20 cellular contexts compared by ENCODE assay signal in genomic region chr14:103290961-103291360, GRCh38. TPM values are rescaled to one million over a fixed set of nuclear protein-coding genes. Genes with fewer than 3 reads are reported as not detected.
DNase-seq lines count a peak whose midpoint lies in the region; ATAC-seq and TF ChIP-seq lines count a peak whose summit lies in the region.
"Had no signal": no experiment of that assay in that cellular context is flagged by ENCODE, and none has a peak within 500 bp of the region (broad histone marks: within the 10 kb centered on the region; RNA-seq: fewer than 3 reads in every experiment).

No MANE protein-coding gene starts in this region.

- H2AFZ ChIP-seq in IMR-90 (replicated peaks; ENCODE audit: low read length, poor library complexity): peak overlapping the region; percentile 11
- H2AFZ ChIP-seq: GM23248 had no signal

- TF ChIP-seq RAD21 in IMR-90 (IDR thresholded peaks at IDR 0.05; ENCODE audit: low read length): no peak

- no peak overlapping the region for H2BK15ac ChIP-seq in IMR-90 (ENCODE audit: low read depth, low read length)

- ATAC-seq in IMR-90 (ENCODE audit: low read depth) (no peak), GM18502 (IDR thresholded peaks at IDR 0.05; ENCODE audit: poor library complexity, unreplicated experiment) (no peak), HG02852 (IDR thresholded peaks at IDR 0.05; ENCODE audit: unreplicated experiment) (no peak)
- ATAC-seq: HCT116 had no signal

- H4K91ac ChIP-seq in IMR-90 (ENCODE audit: insufficient read depth, low read depth, low read length): no peak overlapping the region

- POLR2A ChIA-PET in AG04450 (lab: Yijun Ruan, JAX) (no interaction called here), IMR-90 (lab: Charles Lee; ENCODE audit: unreplicated experiment) (no interaction called here)

- BruUV-seq in IMR-90 (replicated peaks; lab: Mats Ljungman, UMichigan): no TSS peak

- no peak overlapping the region for H3K23ac ChIP-seq in IMR-90 (ENCODE audit: low read depth, low read length)

- no peak overlapping the region for H2BK5ac ChIP-seq in IMR-90 (ENCODE audit: low read depth, low read length, poor library complexity, severe bottlenecking)

- no CpG with 5 or more reads among the region's 3 CpGs for WGBS in IMR-90 (ENCODE audit: extremely low coverage in 2 of 2, insufficient read length in 1 of 2), 2 experiments

- DNase-seq in AG04450 (ENCODE audit: low read depth, low spot score) (no peak), IMR-90 (no peak), mesenteric fat pad (ENCODE audit: low spot score) (peak; percentile 76), posterior vena cava (ENCODE audit: low spot score) (peak; percentile 32), substantia nigra (lab: John Stamatoyannopoulos, UW) (no peak), AML-193 (lab: John Stamatoyannopoulos, UW) (no peak)
- DNase-seq: 8988T; C1 segment of cervical spinal cord; Calu3; CD4-positive, alpha-beta memory T cell; COR-L47; DMS53; DMS79 treated with DMSO at 0.1 percent for 48 hours; GF-D8; GM23248; H9; HFFc6 had no signal

- H3K36me3 ChIP-seq in IMR-90 (ENCODE audit: control insufficient read depth, insufficient read depth, low read length): no peaks in the 10 kb centered on the region

- no peaks in the 10 kb centered on the region; the same call in 1 of the 2 replicates for H4K20me1 ChIP-seq in IMR-90 (ENCODE audit: insufficient read depth, low read length)

- in situ Hi-C loops in IMR-90 (cut with MboI; ENCODE audit: low sequenced_read_pairs): loop anchor here (5.0 kb wide), 2 partner anchors 104 to 214 kb away; no protein-coding TSS in a partner anchor

- intact Hi-C loops in IMR-90 (cut with micrococcal nuclease): no loop called here
- intact Hi-C loops in posterior vena cava (cut with DNase I): loop anchor here (5.0 kb wide), 3 partner anchors 104 to 214 kb away; no protein-coding TSS in a partner anchor

- H3K27ac ChIP-seq in AG04450 (ENCODE audit: low read depth, low read length): peak overlapping the region; percentile 21
- no peak overlapping the region for H3K27ac ChIP-seq in IMR-90 (ENCODE audit: insufficient read depth, low read length)
- H3K27ac ChIP-seq in substantia nigra (ENCODE audit: low read depth, low read length, poor library complexity, severe bottlenecking): no peak overlapping the region
- H3K27ac ChIP-seq: GM23248 had no signal

- H2AK5ac ChIP-seq in IMR-90 (ENCODE audit: low read depth, low read length): no peak overlapping the region

- no peak overlapping the region for H2BK120ac ChIP-seq in IMR-90 (ENCODE audit: low read depth, low read length)

- H3K56ac ChIP-seq in IMR-90 (ENCODE audit: extremely low read depth, insufficient read depth, low read length): no peak overlapping the region

- H3K4me1 ChIP-seq in IMR-90 (ENCODE audit: control insufficient read depth, insufficient read depth, low read length): no peaks in the 10 kb centered on the region

- no peak overlapping the region for H3K18ac ChIP-seq in IMR-90 (ENCODE audit: low read depth, low read length)

- peaks cover 52% of the 10 kb centered on the region for H3K27me3 ChIP-seq in AG04450 (ENCODE audit: control insufficient read depth, insufficient read depth, low read length)
- H3K27me3 ChIP-seq in IMR-90 (ENCODE audit: control insufficient read depth, insufficient read depth, low read length): peaks cover 53% of the 10 kb centered on the region

- H3K4me3 ChIP-seq in AG04450 (ENCODE audit: low read depth, low read length) (no peak overlapping the region), IMR-90 (ENCODE audit: insufficient read depth, low read depth, low read length) (no peak overlapping the region)
- H3K4me3 ChIP-seq: GM23248 had no signal

- H2BK20ac ChIP-seq in IMR-90 (ENCODE audit: low read depth, low read length): no peak overlapping the region

- no peak overlapping the region for H2AK9ac ChIP-seq in IMR-90 (replicated peaks; ENCODE audit: low read depth, low read length, poor library complexity)

- H3K4me2 ChIP-seq in IMR-90 (ENCODE audit: low read depth, low read length): no peak overlapping the region

- dilution Hi-C loops in IMR-90 (cut with HindIII; ENCODE audit: low sequenced_read_pairs, unreplicated experiment): no loop called here

- H4K8ac ChIP-seq in IMR-90 (ENCODE audit: low read depth in 2 of 2, low read length in 2 of 2): no peak overlapping the region

- no peak for TF ChIP-seq POLR2A in IMR-90 (IDR thresholded peaks at IDR 0.05; ENCODE audit: low read depth, low read length)

- H4K5ac ChIP-seq in IMR-90 (ENCODE audit: low read depth, low read length): no peak overlapping the region

- TF ChIP-seq CTCF in AG04450 (IDR thresholded peaks at IDR 0.05; ENCODE audit: low read depth, low read length) (no peak), IMR-90 (conservative IDR thresholded peaks at IDR 0.05; ENCODE audit: low read depth, low read length) (no peak)

- H3K9ac ChIP-seq in IMR-90 (ENCODE audit: low read depth, low read length): no peak overlapping the region
- H3K9ac ChIP-seq: GM23248 had no signal

- 0 out of 2 replicates have a peak, but pooled peaks cover 2% of the 10 kb centered on the region for H3K9me1 ChIP-seq in IMR-90 (ENCODE audit: insufficient read depth, low read length)

- H3K4ac ChIP-seq in IMR-90 (ENCODE audit: low read depth, low read length): no peak overlapping the region

- no peak overlapping the region for H3K14ac ChIP-seq in IMR-90 (replicated peaks; ENCODE audit: low read depth, low read length)

- CTCF ChIA-PET in AG04450 (lab: Charles Lee) (interaction anchor here (0.5 to 6.1 kb wide), 9 partner anchors 14 to 215 kb away, joined by 3 to 68 read pairs (median 4); no protein-coding TSS in a partner anchor), IMR-90 (lab: Yijun Ruan, JAX) (interaction anchor here (3.6 kb wide), 1 partner anchor 185 kb away, joined by 23 read pairs; no protein-coding TSS in a partner anchor)

- no peaks in the 10 kb centered on the region for H3K79me1 ChIP-seq in IMR-90 (ENCODE audit: low read depth in 1 of 2, low read length in 2 of 2)

- H3K9me3 ChIP-seq in AG04450 (ENCODE audit: control insufficient read depth, insufficient read depth, low read length) (no peaks in the 10 kb centered on the region; the same call in 1 of the 2 replicates), IMR-90 (ENCODE audit: control insufficient read depth, insufficient read depth, low read length) (no peaks in the 10 kb centered on the region)

TF ChIP-seq in IMR-90, 13 proteins besides CTCF, POLR2A, EP300 and RAD21:
- TF ChIP-seq ELK1 (IDR thresholded peaks at IDR 0.05; ENCODE audit: borderline replicate concordance, low read depth, low read length) (no peak), MXI1 (IDR thresholded peaks at IDR 0.05; ENCODE audit: borderline replicate concordance, low read depth, low read length) (no peak), RFX5 (IDR thresholded peaks at IDR 0.05; ENCODE audit: low read depth, low read length) (no peak), CEBPB (IDR thresholded peaks at IDR 0.05; ENCODE audit: low read depth, low read length) (no peak)

RNA-seq across cellular contexts. Expression of gene EIF5, which starts 43.1 kb away (rescaled TPM):
- 365 and 477 TPM in 2 replicates for polyA plus RNA-seq in AG04450 (2011; rRNA removed)
- 177 and 257 TPM in 2 replicates for polyA minus RNA-seq in AG04450 (2011; rRNA and poly(A)+ RNA removed)
- total RNA-seq in IMR-90 (2012; rRNA removed): 163 and 241 TPM in 2 replicates
- 163 and 181 TPM in 2 replicates for polyA plus RNA-seq in IMR-90 (2012; rRNA removed)
- 141 and 165 TPM in 2 replicates for polyA plus RNA-seq in IMR-90 (2012; cell fraction: cytosol; rRNA removed)
- polyA plus RNA-seq in IMR-90 (2012; cell fraction: nucleus; rRNA removed; ENCODE audit: low replicate concordance): 111 and 312 TPM in 2 replicates
- 267 TPM for total RNA-seq in mesenteric fat pad
- total RNA-seq in posterior vena cava: 100 to 1,000 TPM; 191 to 232 TPM

Comparison
In these comparisons a context has a peak if more than half of its experiments do, and no peak if none do; other contexts are left out.
1. DNase-seq: peak in mesenteric fat pad (single experiment) and posterior vena cava (single experiment); none in AG04450 (single experiment), IMR-90 (single experiment), substantia nigra (0 of 49) and AML-193 (0 of 2).